38 cellular contexts compared by ENCODE assay signal in the genomic region with DNA sequence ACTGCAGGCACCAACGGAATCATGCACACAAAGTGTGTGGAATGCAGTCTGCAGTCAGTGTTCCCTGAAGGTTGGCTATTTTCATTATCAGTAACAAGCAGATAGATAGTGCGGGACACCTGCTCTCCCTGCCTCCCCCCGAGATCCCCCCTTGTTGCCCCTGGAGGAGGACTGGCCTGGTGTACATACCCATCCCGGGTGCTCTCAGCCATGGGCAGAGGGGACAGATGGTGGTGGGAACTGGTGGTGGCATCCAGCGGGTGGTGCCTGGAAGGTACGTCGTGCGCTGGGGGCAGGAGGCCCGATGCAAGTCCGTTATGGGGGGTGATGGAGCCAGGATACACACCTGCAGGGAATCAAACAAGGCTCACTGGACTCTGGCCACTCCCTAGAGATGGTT. TPM values are rescaled to one million over a fixed set of nuclear protein-coding genes. Genes with fewer than 3 reads are reported as not detected.
"Had no signal": no experiment of that assay in that cellular context is flagged by ENCODE, and none has a peak within 500 bp of the region (broad histone marks: within the 10 kb centered on the region; RNA-seq: fewer than 3 reads in every experiment).

No MANE protein-coding gene starts in this region.

- DNase-seq: activated CD4-positive, alpha-beta memory T cell treated with anti-CD3 and anti-CD28 coated beads, Interleukin-2, amount 10 ng/mL, durations not matched to agents 7 days and 5 days; activated CD4-positive, alpha-beta T cell treated with anti-CD3 and anti-CD28 coated beads for 1 hour; activated CD4-positive, alpha-beta T cell treated with anti-CD3 and anti-CD28 coated beads for 4 hours; activated CD4-positive, alpha-beta T cell treated with anti-CD3 and anti-CD28 coated beads, Interleukin-2, amount 10 ng/mL, durations not matched to agents 7 days and 5 days; activated CD4-positive, alpha-beta T cell treated with anti-CD3 and anti-CD28 coated beads, Interleukin-2, amount 50 U/mL, for 4 hours; activated CD8-positive, alpha-beta memory T cell treated with anti-CD3 and anti-CD28 coated beads, Interleukin-2, amount 50 U/mL, for 48 hours; activated gamma-delta T cell; activated naive CD4-positive, alpha-beta T cell; activated naive CD4-positive, alpha-beta T cell treated with anti-CD3 and anti-CD28 coated beads, Interleukin-2, amount 10 ng/mL, durations not matched to agents 7 days and 5 days; activated naive CD8-positive, alpha-beta T cell treated with anti-CD3 and anti-CD28 coated beads, Interleukin-2, amount 10 ng/mL, durations not matched to agents 7 days and 5 days; activated T-cell treated with anti-CD3 and anti-CD28 coated beads for 4 hours; activated T-cell treated with anti-CD3 and anti-CD28 coated beads, Interleukin-2, amount 50 U/mL, for 24 hours; activated T-cell treated with anti-CD3 and anti-CD28 coated beads, Interleukin-2, amount 50 U/mL, for 72 hours; brain microvascular endothelial cell; cortex of kidney; dermis blood vessel endothelial cell; effector CD4-positive, alpha-beta T cell; effector memory CD8-positive, alpha-beta T cell; esophagus squamous epithelium; foreskin melanocyte; heart right ventricle; T-helper 1 cell; T-helper 17 cell had no signal

- H3K36me3 Mint-ChIP-seq: activated naive CD4-positive, alpha-beta T cell treated with anti-CD3 and anti-CD28 coated beads, Interleukin-2, amount 10 ng/mL, durations not matched to agents 7 days and 5 days; activated naive CD4-positive, alpha-beta T cell treated with anti-CD3 and anti-CD28 coated beads, Interleukin-2, amount 50 U/mL, for 72 hours; activated naive CD8-positive, alpha-beta T cell treated with anti-CD3 and anti-CD28 coated beads, Interleukin-2, amount 10 ng/mL, durations not matched to agents 7 days and 5 days; WTC11 had no signal

- H3K9me3 ChIP-seq: ascending aorta, esophagus squamous epithelium, gastroesophageal sphincter, heart right ventricle had no signal

- H3K4me3 ChIP-seq: ascending aorta, esophagus squamous epithelium, gastroesophageal sphincter, heart right ventricle had no signal

- H3K4me1 Mint-ChIP-seq: activated CD4-positive, alpha-beta memory T cell treated with anti-CD3 and anti-CD28 coated beads, Interleukin-2, amount 10 ng/mL, durations not matched to agents 7 days and 5 days; activated CD4-positive, alpha-beta T cell treated with anti-CD3 and anti-CD28 coated beads, Interleukin-2, amount 10 ng/mL, durations not matched to agents 7 days and 5 days; activated naive CD4-positive, alpha-beta T cell treated with anti-CD3 and anti-CD28 coated beads, Interleukin-2, amount 10 ng/mL, durations not matched to agents 7 days and 5 days; activated naive CD8-positive, alpha-beta T cell treated with anti-CD3 and anti-CD28 coated beads, Interleukin-2, amount 10 ng/mL, durations not matched to agents 7 days and 5 days; T-helper 17 cell had no signal

- H3K9me3 Mint-ChIP-seq: activated CD4-positive, alpha-beta memory T cell treated with anti-CD3 and anti-CD28 coated beads, Interleukin-2, amount 10 ng/mL, durations not matched to agents 7 days and 5 days; activated CD4-positive, alpha-beta T cell treated with anti-CD3 and anti-CD28 coated beads, Interleukin-2, amount 10 ng/mL, durations not matched to agents 7 days and 5 days; activated naive CD4-positive, alpha-beta T cell treated with anti-CD3 and anti-CD28 coated beads, Interleukin-2, amount 10 ng/mL, durations not matched to agents 7 days and 5 days; activated naive CD4-positive, alpha-beta T cell treated with anti-CD3 and anti-CD28 coated beads, Interleukin-2, amount 50 U/mL, for 72 hours; activated naive CD8-positive, alpha-beta T cell treated with anti-CD3 and anti-CD28 coated beads, Interleukin-2, amount 10 ng/mL, durations not matched to agents 7 days and 5 days; activated T-cell treated with anti-CD3 and anti-CD28 coated beads, Interleukin-2, amount 50 U/mL, for 24 hours; activated T-cell treated with anti-CD3 and anti-CD28 coated beads, Interleukin-2, amount 50 U/mL, for 72 hours; effector memory CD8-positive, alpha-beta T cell; WTC11 had no signal

- H3K36me3 ChIP-seq: ascending aorta, esophagus squamous epithelium, gastroesophageal sphincter, heart right ventricle had no signal

- H3K27me3 Mint-ChIP-seq: activated CD4-positive, alpha-beta memory T cell treated with anti-CD3 and anti-CD28 coated beads, Interleukin-2, amount 10 ng/mL, durations not matched to agents 7 days and 5 days; activated CD4-positive, alpha-beta T cell treated with anti-CD3 and anti-CD28 coated beads, Interleukin-2, amount 10 ng/mL, durations not matched to agents 7 days and 5 days; activated naive CD8-positive, alpha-beta T cell treated with anti-CD3 and anti-CD28 coated beads, Interleukin-2, amount 10 ng/mL, durations not matched to agents 7 days and 5 days; activated T-cell treated with anti-CD3 and anti-CD28 coated beads, Interleukin-2, amount 50 U/mL, for 24 hours had no signal

- H3K27me3 ChIP-seq: ascending aorta, brain microvascular endothelial cell, esophagus squamous epithelium, gastroesophageal sphincter, heart right ventricle had no signal

- H3K27ac Mint-ChIP-seq: activated CD4-positive, alpha-beta memory T cell treated with anti-CD3 and anti-CD28 coated beads, Interleukin-2, amount 10 ng/mL, durations not matched to agents 7 days and 5 days; activated CD4-positive, alpha-beta T cell treated with anti-CD3 and anti-CD28 coated beads, Interleukin-2, amount 10 ng/mL, durations not matched to agents 7 days and 5 days; activated naive CD8-positive, alpha-beta T cell treated with anti-CD3 and anti-CD28 coated beads, Interleukin-2, amount 10 ng/mL, durations not matched to agents 7 days and 5 days; activated T-cell treated with anti-CD3 and anti-CD28 coated beads, Interleukin-2, amount 50 U/mL, for 24 hours; activated T-cell treated with anti-CD3 and anti-CD28 coated beads, Interleukin-2, amount 50 U/mL, for 72 hours; effector memory CD8-positive, alpha-beta T cell; T-helper 17 cell; WTC11 had no signal

- H3K4me3 Mint-ChIP-seq: activated CD4-positive, alpha-beta memory T cell treated with anti-CD3 and anti-CD28 coated beads, Interleukin-2, amount 10 ng/mL, durations not matched to agents 7 days and 5 days; activated CD4-positive, alpha-beta T cell treated with anti-CD3 and anti-CD28 coated beads, Interleukin-2, amount 10 ng/mL, durations not matched to agents 7 days and 5 days; activated naive CD4-positive, alpha-beta T cell treated with anti-CD3 and anti-CD28 coated beads, Interleukin-2, amount 10 ng/mL, durations not matched to agents 7 days and 5 days; activated naive CD8-positive, alpha-beta T cell treated with anti-CD3 and anti-CD28 coated beads, Interleukin-2, amount 10 ng/mL, durations not matched to agents 7 days and 5 days; activated T-cell treated with anti-CD3 and anti-CD28 coated beads, Interleukin-2, amount 50 U/mL, for 24 hours; activated T-cell treated with anti-CD3 and anti-CD28 coated beads, Interleukin-2, amount 50 U/mL, for 72 hours; effector memory CD8-positive, alpha-beta T cell; T-helper 17 cell; WTC11 had no signal

- ATAC-seq: activated naive CD4-positive, alpha-beta T cell treated with anti-CD3 and anti-CD28 coated beads, Interleukin-2, amount 50 U/mL, for 72 hours; activated T-cell treated with anti-CD3 and anti-CD28 coated beads, Interleukin-2, amount 50 U/mL, for 72 hours; effector memory CD8-positive, alpha-beta T cell; gastroesophageal sphincter; heart right ventricle; T-helper 17 cell; WTC11 had no signal

- H3K27ac ChIP-seq: ascending aorta, brain microvascular endothelial cell, epithelial cell of prostate, esophagus squamous epithelium, gastroesophageal sphincter, heart right ventricle had no signal

- FAIRE-seq: bronchial epithelial cell, colon, endometrium, endothelial cell of umbilical vein had no signal

RNA-seq across cellular contexts. Expression of a gene that starts 55.2 kb away (rescaled TPM):
- total RNA-seq: activated CD4-positive, alpha-beta memory T cell treated with anti-CD3 and anti-CD28 coated beads, Interleukin-2, amount 10 ng/mL, durations not matched to agents 7 days and 5 days; activated naive CD4-positive, alpha-beta T cell treated with anti-CD3 and anti-CD28 coated beads, Interleukin-2, amount 50 U/mL, for 72 hours; activated naive CD8-positive, alpha-beta T cell treated with anti-CD3 and anti-CD28 coated beads, Interleukin-2, amount 10 ng/mL, durations not matched to agents 7 days and 5 days; activated T-cell treated with anti-CD3 and anti-CD28 coated beads, Interleukin-2, amount 50 U/mL, for 72 hours; ascending aorta; bronchial epithelial cell; cardiac septum; chondrocyte; dermis blood vessel endothelial cell; endothelial cell of umbilical vein; esophagus squamous epithelium; fibroblast of lung; fibroblast of villous mesenchyme; gastroesophageal sphincter; glomerular endothelial cell; heart right ventricle; T-helper 17 cell had no signal
- polyA plus RNA-seq: endothelial cell of umbilical vein, esophagus, fibroblast of lung, heart right ventricle had no signal
